1 cellular context compared by ENCODE assay signal in the genomic region with DNA sequence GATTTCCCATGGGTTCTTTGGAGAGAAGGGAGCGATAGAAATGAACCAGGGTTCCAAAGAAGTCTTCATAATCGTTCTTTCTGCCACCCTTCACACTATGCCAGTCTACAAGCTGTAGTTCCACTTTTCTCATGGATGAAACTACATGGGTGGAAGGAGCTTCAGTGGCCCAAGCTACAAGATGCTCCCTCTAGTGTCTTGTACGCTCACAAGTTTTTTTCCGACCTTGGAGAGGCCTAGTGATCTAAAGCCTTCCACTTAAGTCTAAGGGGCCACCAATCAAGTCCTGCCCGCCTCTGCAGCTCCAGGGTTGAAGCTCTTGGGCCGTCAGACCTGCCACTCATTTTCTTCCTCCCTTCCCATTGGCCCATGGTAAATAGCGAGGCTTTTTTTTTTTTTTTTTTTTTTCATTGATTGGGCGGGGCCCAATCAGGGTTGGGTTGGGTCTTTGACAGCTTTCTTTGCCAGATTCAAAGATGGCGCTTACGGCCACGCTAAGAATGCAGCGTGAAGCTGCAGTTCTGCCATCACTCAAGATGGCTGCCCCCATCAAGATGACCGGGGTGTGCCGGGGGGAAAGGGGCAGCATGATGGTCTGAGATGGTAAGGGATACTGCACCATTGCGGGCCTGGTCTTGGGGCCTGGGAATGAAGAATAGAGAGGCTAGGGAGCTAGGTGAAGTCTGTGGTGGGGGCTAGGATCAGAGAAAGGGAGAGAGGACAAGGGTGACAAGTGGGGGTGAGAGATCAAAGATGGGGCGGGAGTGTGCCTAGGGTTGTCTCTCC.
TF ChIP-seq lines count a peak whose summit lies in the region.

A gene (plus strand): TSS at position 527 of the 786 bp plus-strand sequence. CDS start 430 bp downstream, outside the sequence.

TF ChIP-seq in HepG2, 621 proteins besides CTCF, POLR2A, EP300 and RAD21 (continued from another document and continues in another):
- TF ChIP-seq FOXC1 (CRISPR knock-in tag; IDR thresholded peaks at IDR 0.05; ENCODE audit: borderline replicate concordance) = no peak
- TF ChIP-seq ZNF605 (CRISPR knock-in tag; IDR thresholded peaks at IDR 0.05) = no peak
- TF ChIP-seq, protein P1, sequence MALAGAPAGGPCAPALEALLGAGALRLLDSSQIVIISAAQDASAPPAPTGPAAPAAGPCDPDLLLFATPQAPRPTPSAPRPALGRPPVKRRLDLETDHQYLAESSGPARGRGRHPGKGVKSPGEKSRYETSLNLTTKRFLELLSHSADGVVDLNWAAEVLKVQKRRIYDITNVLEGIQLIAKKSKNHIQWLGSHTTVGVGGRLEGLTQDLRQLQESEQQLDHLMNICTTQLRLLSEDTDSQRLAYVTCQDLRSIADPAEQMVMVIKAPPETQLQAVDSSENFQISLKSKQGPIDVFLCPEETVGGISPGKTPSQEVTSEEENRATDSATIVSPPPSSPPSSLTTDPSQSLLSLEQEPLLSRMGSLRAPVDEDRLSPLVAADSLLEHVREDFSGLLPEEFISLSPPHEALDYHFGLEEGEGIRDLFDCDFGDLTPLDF (CRISPR knock-in tag; IDR thresholded peaks at IDR 0.05) = no peak
- no peak for TF ChIP-seq MAFG (CRISPR knock-in tag; IDR thresholded peaks at IDR 0.05)
- no peak for TF ChIP-seq ZNF282 (IDR thresholded peaks at IDR 0.05; ENCODE audit: partially characterized antibody)
- TF ChIP-seq MAZ (IDR thresholded peaks at IDR 0.05; ENCODE audit: borderline replicate concordance, low read depth, low read length) = 0 out of 2 replicates have a peak, but pooled peaks have one; percentile 24
- peak; percentile 59; the same call in 1 of the 2 replicates for TF ChIP-seq MAZ (CRISPR knock-in tag; IDR thresholded peaks at IDR 0.05; ENCODE audit: low read depth)
- no peak for TF ChIP-seq PLRG1 (conservative IDR thresholded peaks at IDR 0.05)
- no peak for TF ChIP-seq ATM (IDR thresholded peaks at IDR 0.05; ENCODE audit: borderline replicate concordance)
- TF ChIP-seq ZFP1 (CRISPR knock-in tag; IDR thresholded peaks at IDR 0.05) = no peak
- no peak for TF ChIP-seq U2AF1 (optimal IDR thresholded peaks at IDR 0.05; ENCODE audit: low read depth, low read length)
- TF ChIP-seq PAX8 (CRISPR knock-in tag; IDR thresholded peaks at IDR 0.05; ENCODE audit: borderline replicate concordance) = no peak
- 0 out of 2 replicates have a peak, but pooled peaks have one; percentile 20 for TF ChIP-seq HOXA5 (CRISPR knock-in tag; IDR thresholded peaks at IDR 0.05)
- TF ChIP-seq ZNF354B (CRISPR knock-in tag; IDR thresholded peaks at IDR 0.05) = no peak
- TF ChIP-seq, protein P2, sequence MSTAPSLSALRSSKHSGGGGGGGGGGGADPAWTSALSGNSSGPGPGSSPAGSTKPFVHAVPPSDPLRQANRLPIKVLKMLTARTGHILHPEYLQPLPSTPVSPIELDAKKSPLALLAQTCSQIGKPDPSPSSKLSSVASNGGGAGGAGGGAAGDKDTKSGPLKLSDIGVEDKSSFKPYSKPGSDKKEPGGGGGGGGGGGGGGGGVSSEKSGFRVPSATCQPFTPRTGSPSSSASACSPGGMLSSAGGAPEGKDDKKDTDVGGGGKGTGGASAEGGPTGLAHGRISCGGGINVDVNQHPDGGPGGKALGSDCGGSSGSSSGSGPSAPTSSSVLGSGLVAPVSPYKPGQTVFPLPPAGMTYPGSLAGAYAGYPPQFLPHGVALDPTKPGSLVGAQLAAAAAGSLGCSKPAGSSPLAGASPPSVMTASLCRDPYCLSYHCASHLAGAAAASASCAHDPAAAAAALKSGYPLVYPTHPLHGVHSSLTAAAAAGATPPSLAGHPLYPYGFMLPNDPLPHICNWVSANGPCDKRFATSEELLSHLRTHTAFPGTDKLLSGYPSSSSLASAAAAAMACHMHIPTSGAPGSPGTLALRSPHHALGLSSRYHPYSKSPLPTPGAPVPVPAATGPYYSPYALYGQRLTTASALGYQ (CRISPR knock-in tag; IDR thresholded peaks at IDR 0.05) = no peak
- TF ChIP-seq JDP2 (CRISPR knock-in tag; IDR thresholded peaks at IDR 0.05; ENCODE audit: borderline replicate concordance) = no peak
- TF ChIP-seq NKX3-1 (CRISPR knock-in tag; IDR thresholded peaks at IDR 0.05) = no peak
- TF ChIP-seq GZF1 (CRISPR knock-in tag; IDR thresholded peaks at IDR 0.05) = no peak
- TF ChIP-seq ZSCAN22 (CRISPR knock-in tag; IDR thresholded peaks at IDR 0.05) = peak; percentile 46; the same call in 1 of the 2 replicates
- no peak for TF ChIP-seq ZNF124 (CRISPR knock-in tag; IDR thresholded peaks at IDR 0.05)
- TF ChIP-seq, protein P3, sequence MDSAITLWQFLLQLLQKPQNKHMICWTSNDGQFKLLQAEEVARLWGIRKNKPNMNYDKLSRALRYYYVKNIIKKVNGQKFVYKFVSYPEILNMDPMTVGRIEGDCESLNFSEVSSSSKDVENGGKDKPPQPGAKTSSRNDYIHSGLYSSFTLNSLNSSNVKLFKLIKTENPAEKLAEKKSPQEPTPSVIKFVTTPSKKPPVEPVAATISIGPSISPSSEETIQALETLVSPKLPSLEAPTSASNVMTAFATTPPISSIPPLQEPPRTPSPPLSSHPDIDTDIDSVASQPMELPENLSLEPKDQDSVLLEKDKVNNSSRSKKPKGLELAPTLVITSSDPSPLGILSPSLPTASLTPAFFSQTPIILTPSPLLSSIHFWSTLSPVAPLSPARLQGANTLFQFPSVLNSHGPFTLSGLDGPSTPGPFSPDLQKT (CRISPR knock-in tag; IDR thresholded peaks at IDR 0.05; ENCODE audit: borderline replicate concordance) = no peak
- TF ChIP-seq ZSCAN12 (CRISPR knock-in tag; IDR thresholded peaks at IDR 0.05) = no peak
- TF ChIP-seq, protein P4, sequence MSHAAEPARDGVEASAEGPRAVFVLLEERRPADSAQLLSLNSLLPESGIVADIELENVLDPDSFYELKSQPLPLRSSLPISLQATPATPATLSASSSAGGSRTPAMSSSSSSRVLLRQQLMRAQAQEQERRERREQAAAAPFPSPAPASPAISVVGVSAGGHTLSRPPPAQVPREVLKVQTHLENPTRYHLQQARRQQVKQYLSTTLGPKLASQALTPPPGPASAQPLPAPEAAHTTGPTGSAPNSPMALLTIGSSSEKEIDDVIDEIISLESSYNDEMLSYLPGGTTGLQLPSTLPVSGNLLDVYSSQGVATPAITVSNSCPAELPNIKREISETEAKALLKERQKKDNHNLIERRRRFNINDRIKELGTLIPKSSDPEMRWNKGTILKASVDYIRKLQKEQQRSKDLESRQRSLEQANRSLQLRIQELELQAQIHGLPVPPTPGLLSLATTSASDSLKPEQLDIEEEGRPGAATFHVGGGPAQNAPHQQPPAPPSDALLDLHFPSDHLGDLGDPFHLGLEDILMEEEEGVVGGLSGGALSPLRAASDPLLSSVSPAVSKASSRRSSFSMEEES (CRISPR knock-in tag; IDR thresholded peaks at IDR 0.05) = peak; percentile 18; the same call in 1 of the 2 replicates
- TF ChIP-seq ELF3 (CRISPR knock-in tag; IDR thresholded peaks at IDR 0.05) = no peak; the same call in 1 of the 2 replicates
- peak; percentile 71 for TF ChIP-seq NR2C2 (CRISPR knock-in tag; IDR thresholded peaks at IDR 0.05; ENCODE audit: borderline replicate concordance)
- TF ChIP-seq, protein P5, sequence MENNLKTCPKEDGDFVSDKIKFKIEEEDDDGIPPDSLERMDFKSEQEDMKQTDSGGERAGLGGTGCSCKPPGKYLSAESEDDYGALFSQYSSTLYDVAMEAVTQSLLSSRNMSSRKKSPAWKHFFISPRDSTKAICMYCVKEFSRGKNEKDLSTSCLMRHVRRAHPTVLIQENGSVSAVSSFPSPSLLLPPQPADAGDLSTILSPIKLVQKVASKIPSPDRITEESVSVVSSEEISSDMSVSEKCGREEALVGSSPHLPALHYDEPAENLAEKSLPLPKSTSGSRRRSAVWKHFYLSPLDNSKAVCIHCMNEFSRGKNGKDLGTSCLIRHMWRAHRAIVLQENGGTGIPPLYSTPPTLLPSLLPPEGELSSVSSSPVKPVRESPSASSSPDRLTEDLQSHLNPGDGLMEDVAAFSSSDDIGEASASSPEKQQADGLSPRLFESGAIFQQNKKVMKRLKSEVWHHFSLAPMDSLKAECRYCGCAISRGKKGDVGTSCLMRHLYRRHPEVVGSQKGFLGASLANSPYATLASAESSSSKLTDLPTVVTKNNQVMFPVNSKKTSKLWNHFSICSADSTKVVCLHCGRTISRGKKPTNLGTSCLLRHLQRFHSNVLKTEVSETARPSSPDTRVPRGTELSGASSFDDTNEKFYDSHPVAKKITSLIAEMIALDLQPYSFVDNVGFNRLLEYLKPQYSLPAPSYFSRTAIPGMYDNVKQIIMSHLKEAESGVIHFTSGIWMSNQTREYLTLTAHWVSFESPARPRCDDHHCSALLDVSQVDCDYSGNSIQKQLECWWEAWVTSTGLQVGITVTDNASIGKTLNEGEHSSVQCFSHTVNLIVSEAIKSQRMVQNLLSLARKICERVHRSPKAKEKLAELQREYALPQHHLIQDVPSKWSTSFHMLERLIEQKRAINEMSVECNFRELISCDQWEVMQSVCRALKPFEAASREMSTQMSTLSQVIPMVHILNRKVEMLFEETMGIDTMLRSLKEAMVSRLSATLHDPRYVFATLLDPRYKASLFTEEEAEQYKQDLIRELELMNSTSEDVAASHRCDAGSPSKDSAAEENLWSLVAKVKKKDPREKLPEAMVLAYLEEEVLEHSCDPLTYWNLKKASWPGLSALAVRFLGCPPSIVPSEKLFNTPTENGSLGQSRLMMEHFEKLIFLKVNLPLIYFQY (CRISPR knock-in tag; IDR thresholded peaks at IDR 0.05; ENCODE audit: borderline replicate concordance) = no peak
- no peak for TF ChIP-seq REPIN1 (CRISPR knock-in tag; IDR thresholded peaks at IDR 0.05; ENCODE audit: borderline replicate concordance, low read depth)
- TF ChIP-seq SRF (IDR thresholded peaks at IDR 0.05; ENCODE audit: low read depth, low read length) = no peak
- TF ChIP-seq, protein P6, sequence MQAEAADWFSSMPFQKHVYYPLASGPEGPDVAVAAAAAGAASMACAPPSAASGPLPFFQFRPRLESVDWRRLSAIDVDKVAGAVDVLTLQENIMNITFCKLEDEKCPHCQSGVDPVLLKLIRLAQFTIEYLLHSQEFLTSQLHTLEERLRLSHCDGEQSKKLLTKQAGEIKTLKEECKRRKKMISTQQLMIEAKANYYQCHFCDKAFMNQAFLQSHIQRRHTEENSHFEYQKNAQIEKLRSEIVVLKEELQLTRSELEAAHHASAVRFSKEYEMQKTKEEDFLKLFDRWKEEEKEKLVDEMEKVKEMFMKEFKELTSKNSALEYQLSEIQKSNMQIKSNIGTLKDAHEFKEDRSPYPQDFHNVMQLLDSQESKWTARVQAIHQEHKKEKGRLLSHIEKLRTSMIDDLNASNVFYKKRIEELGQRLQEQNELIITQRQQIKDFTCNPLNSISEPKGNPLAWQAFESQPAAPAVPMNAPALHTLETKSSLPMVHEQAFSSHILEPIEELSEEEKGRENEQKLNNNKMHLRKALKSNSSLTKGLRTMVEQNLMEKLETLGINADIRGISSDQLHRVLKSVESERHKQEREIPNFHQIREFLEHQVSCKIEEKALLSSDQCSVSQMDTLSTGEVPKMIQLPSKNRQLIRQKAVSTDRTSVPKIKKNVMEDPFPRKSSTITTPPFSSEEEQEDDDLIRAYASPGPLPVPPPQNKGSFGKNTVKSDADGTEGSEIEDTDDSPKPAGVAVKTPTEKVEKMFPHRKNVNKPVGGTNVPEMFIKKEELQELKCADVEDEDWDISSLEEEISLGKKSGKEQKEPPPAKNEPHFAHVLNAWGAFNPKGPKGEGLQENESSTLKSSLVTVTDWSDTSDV (CRISPR knock-in tag; IDR thresholded peaks at IDR 0.05) = no peak
- no peak for TF ChIP-seq PRPF4 (IDR thresholded peaks at IDR 0.05; ENCODE audit: low read depth, low read length, poor library complexity, severe bottlenecking)
- TF ChIP-seq, protein P7, sequence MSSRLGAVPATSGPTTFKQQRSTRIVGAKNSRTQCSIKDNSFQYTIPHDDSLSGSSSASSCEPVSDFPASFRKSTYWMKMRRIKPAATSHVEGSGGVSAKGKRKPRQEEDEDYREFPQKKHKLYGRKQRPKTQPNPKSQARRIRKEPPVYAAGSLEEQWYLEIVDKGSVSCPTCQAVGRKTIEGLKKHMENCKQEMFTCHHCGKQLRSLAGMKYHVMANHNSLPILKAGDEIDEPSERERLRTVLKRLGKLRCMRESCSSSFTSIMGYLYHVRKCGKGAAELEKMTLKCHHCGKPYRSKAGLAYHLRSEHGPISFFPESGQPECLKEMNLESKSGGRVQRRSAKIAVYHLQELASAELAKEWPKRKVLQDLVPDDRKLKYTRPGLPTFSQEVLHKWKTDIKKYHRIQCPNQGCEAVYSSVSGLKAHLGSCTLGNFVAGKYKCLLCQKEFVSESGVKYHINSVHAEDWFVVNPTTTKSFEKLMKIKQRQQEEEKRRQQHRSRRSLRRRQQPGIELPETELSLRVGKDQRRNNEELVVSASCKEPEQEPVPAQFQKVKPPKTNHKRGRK (CRISPR knock-in tag; IDR thresholded peaks at IDR 0.05) = no peak
- no peak for TF ChIP-seq IRX3 (CRISPR knock-in tag; IDR thresholded peaks at IDR 0.05; ENCODE audit: borderline replicate concordance, low read depth)
- no peak for TF ChIP-seq ZZZ3 (CRISPR knock-in tag; IDR thresholded peaks at IDR 0.05; ENCODE audit: borderline replicate concordance)
- TF ChIP-seq NBN (conservative IDR thresholded peaks at IDR 0.05) = no peak
- no peak for TF ChIP-seq ZNF841 (CRISPR knock-in tag; IDR thresholded peaks at IDR 0.05; ENCODE audit: borderline replicate concordance)
- TF ChIP-seq KDM2A (CRISPR knock-in tag; IDR thresholded peaks at IDR 0.05; ENCODE audit: borderline replicate concordance, low read depth) = peak; percentile 17; the same call in 1 of the 2 replicates
- TF ChIP-seq, protein P8, sequence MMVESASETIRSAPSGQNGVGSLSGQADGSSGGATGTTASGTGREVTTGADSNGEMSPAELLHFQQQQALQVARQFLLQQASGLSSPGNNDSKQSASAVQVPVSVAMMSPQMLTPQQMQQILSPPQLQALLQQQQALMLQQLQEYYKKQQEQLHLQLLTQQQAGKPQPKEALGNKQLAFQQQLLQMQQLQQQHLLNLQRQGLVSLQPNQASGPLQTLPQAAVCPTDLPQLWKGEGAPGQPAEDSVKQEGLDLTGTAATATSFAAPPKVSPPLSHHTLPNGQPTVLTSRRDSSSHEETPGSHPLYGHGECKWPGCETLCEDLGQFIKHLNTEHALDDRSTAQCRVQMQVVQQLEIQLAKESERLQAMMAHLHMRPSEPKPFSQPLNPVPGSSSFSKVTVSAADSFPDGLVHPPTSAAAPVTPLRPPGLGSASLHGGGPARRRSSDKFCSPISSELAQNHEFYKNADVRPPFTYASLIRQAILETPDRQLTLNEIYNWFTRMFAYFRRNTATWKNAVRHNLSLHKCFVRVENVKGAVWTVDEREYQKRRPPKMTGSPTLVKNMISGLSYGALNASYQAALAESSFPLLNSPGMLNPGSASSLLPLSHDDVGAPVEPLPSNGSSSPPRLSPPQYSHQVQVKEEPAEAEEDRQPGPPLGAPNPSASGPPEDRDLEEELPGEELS (CRISPR knock-in tag; IDR thresholded peaks at IDR 0.05) = no peak
- 0 out of 2 replicates have a peak, but pooled peaks have one; percentile 54 for TF ChIP-seq ZFP36L1 (CRISPR knock-in tag; IDR thresholded peaks at IDR 0.05)
- TF ChIP-seq, protein P9, sequence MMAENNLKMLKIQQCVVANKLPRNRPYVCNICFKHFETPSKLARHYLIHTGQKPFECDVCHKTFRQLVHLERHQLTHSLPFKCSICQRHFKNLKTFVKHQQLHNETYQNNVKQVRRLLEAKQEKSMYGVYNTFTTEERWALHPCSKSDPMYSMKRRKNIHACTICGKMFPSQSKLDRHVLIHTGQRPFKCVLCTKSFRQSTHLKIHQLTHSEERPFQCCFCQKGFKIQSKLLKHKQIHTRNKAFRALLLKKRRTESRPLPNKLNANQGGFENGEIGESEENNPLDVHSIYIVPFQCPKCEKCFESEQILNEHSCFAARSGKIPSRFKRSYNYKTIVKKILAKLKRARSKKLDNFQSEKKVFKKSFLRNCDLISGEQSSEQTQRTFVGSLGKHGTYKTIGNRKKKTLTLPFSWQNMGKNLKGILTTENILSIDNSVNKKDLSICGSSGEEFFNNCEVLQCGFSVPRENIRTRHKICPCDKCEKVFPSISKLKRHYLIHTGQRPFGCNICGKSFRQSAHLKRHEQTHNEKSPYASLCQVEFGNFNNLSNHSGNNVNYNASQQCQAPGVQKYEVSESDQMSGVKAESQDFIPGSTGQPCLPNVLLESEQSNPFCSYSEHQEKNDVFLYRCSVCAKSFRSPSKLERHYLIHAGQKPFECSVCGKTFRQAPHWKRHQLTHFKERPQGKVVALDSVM (CRISPR knock-in tag; IDR thresholded peaks at IDR 0.05) = no peak
